Comparison of ENCODE assay signal across 20 cellular contexts in the genomic region with DNA sequence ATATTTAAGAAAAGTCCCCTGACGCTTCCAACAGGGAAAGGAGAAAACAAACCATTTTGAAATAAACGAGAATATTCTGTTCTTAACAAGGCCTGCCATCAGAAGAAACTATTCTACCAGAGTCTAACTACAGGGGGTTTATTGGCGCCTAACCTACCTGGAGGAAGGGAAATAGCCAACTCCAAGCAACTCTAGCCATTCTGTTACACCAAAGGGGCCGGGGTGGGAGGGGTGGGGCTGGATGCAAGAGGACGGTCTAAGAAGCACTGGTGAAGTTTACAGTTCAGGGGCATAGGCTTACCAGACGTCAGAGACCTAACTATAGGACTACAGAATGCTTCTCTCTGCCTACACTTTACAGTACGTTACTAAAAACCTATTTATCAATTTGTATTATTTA.
"Had no signal": no experiment of that assay in that cellular context is flagged by ENCODE, and none has a peak within 500 bp of the region (broad histone marks: within the 10 kb centered on the region; RNA-seq: fewer than 3 reads in every experiment).

No MANE protein-coding gene starts in this region.

- DNase-seq: IMR-90, Kasumi-1, MM.1S, NCI-H1092 treated with DMSO at 0.1 percent for 48 hours, NCI-H1436, NCI-H187, NCI-H2029, NCI-H2081 treated with DMSO at 0.1 percent for 48 hours, NCI-H2171, NCI-H226, NCI-H446, NCI-H510A, NCI-H524 treated with DMSO at 0.1 percent for 48 hours, NCI-H69, NCI-H774, RPMI8226, SHP77, SK-N-SH had no signal

- H3K9ac ChIP-seq: KMS-11, SK-N-SH had no signal

- ATAC-seq: HepG2 had no signal

- H3K9me3 ChIP-seq: SK-N-SH had no signal

- H3K27ac ChIP-seq: KMS-11 had no signal

- H3K4me2 ChIP-seq: KMS-11, SK-N-SH had no signal

- H3K9me2 ChIP-seq: SK-N-SH had no signal
